ENCODE assay signal across 7 cellular contexts in the genomic region with DNA sequence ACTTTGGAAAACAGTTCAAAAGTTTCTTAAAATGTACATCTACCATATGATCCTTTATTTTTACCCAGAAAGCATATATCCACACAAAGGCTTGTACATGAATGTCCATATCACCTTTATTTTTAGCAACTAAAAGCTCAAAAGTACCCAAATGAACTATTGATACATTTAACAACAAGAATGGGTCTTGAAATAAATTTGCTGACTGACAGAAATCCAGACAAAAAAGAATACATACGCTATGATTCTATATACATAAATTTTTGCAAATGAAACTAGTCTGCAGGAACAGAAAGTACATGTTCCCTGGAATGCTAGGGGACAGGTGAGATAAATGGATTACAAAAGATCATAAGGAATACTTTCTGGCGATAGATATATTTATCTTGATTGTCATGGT.
"Had no signal": no experiment of that assay in that cellular context is flagged by ENCODE, and none has a peak within 500 bp of the region (broad histone marks: within the 10 kb centered on the region; RNA-seq: fewer than 3 reads in every experiment).

No MANE protein-coding gene starts in this region.

- H3K9ac ChIP-seq: KMS-11 had no signal

- FAIRE-seq: HTR-8/SVneo had no signal

- H3K27ac ChIP-seq: HL-60, KMS-11 had no signal

- DNase-seq: IMR-90, Karpas-422, KBM-7, KG1 had no signal

- H3K4me2 ChIP-seq: KMS-11 had no signal
